Comparison of ENCODE assay signal across 11 cellular contexts in genomic region chr9:99445377-99445891, GRCh38.
DNase-seq lines count a peak whose midpoint lies in the region; ATAC-seq and TF ChIP-seq lines count a peak whose summit lies in the region.
"Had no signal": no experiment of that assay in that cellular context is flagged by ENCODE, and none has a peak within 500 bp of the region (broad histone marks: within the 10 kb centered on the region; RNA-seq: fewer than 3 reads in every experiment).

No MANE protein-coding gene starts in this region.

- H3K4me1 ChIP-seq in SJSA1 (replicated peaks) = peaks cover 38% of the 10 kb centered on the region

- H3K9me3 ChIP-seq in SJSA1 (replicated peaks) = no peaks in the 10 kb centered on the region

- no peak for ATAC-seq in effector memory CD8-positive, alpha-beta T cell (replicated peaks)
- no peak for ATAC-seq in GM21360 (IDR thresholded peaks at IDR 0.05; ENCODE audit: unreplicated experiment)
- ATAC-seq in HG02884 (IDR thresholded peaks at IDR 0.05; ENCODE audit: unreplicated experiment) = no peak

- no peaks in the 10 kb centered on the region for H3K36me3 ChIP-seq in SJSA1
- H3K36me3 ChIP-seq: neural progenitor cell had no signal

- peak; percentile 97 for DNase-seq in EL
- peak; percentile 65 for DNase-seq in SJSA1 (ENCODE audit: low read depth in 1 of 2, low spot score in 2 of 2)
- DNase-seq in fibroblast of villous mesenchyme (ENCODE audit: low read depth) = peak; percentile 31
- peak; percentile 88 for DNase-seq in posterior vena cava (ENCODE audit: low spot score)
- no peak for DNase-seq in effector memory CD8-positive, alpha-beta T cell
- DNase-seq in GM13976 (ENCODE audit: low spot score) = no peak
- DNase-seq: MM.1S had no signal

- no peak overlapping the region for H3K27ac ChIP-seq in SJSA1
- H3K27ac ChIP-seq: neural progenitor cell, SK-N-MC had no signal

- no peaks in the 10 kb centered on the region for H3K4me1 Mint-ChIP-seq in effector memory CD8-positive, alpha-beta T cell (ENCODE audit: low read depth in 2 of 2)

- in situ Hi-C loops in GM13976 (cut with MboI; ENCODE audit: low sequenced_read_pairs, unreplicated experiment) = no loop called here

- no peak for TF ChIP-seq CTCF in fibroblast of villous mesenchyme (IDR thresholded peaks at IDR 0.05; ENCODE audit: insufficient read depth, low read depth, low read length)
- no peak for TF ChIP-seq CTCF in GM13976 (IDR thresholded peaks at IDR 0.05; ENCODE audit: borderline replicate concordance, control extremely low read depth, extremely low read depth, insufficient read depth, missing control alignments)

- no peaks in the 10 kb centered on the region for H3K27me3 ChIP-seq in SJSA1 (replicated peaks)
- H3K27me3 ChIP-seq: neural progenitor cell had no signal

- H3K36me3 Mint-ChIP-seq in effector memory CD8-positive, alpha-beta T cell (ENCODE audit: insufficient read depth) = no peaks in the 10 kb centered on the region
- H3K36me3 Mint-ChIP-seq: neural progenitor cell had no signal

- H3K4me3 ChIP-seq in SJSA1 = no peak overlapping the region
- H3K4me3 ChIP-seq in fibroblast of villous mesenchyme (ENCODE audit: low read depth, low read length) = no peak overlapping the region
- H3K4me3 ChIP-seq: neural progenitor cell, SK-N-MC had no signal

- peaks cover 29 to 40% of the 10 kb centered on the region in 2 donors for H3K27me3 Mint-ChIP-seq in effector memory CD8-positive, alpha-beta T cell

- H3K27ac Mint-ChIP-seq in effector memory CD8-positive, alpha-beta T cell = no peak overlapping the region
- H3K27ac Mint-ChIP-seq: neural progenitor cell had no signal

- H3K9me3 Mint-ChIP-seq in effector memory CD8-positive, alpha-beta T cell = no peaks in the 10 kb centered on the region
- H3K9me3 Mint-ChIP-seq: neural progenitor cell had no signal

- intact Hi-C loops in posterior vena cava (cut with DNase I) = no loop called here

- no peak overlapping the region for H3K4me3 Mint-ChIP-seq in effector memory CD8-positive, alpha-beta T cell
- H3K4me3 Mint-ChIP-seq: neural progenitor cell had no signal

Comparison
In these comparisons a context has a peak if more than half of its experiments do, and no peak if none do; other contexts are left out.
1. DNase-seq: peak in EL (single experiment), SJSA1 (2 of 2), fibroblast of villous mesenchyme (single experiment) and posterior vena cava (single experiment); none in effector memory CD8-positive, alpha-beta T cell (0 of 3) and GM13976 (single experiment).